Comparison of ENCODE assay signal across 8 cellular contexts in the genomic region with DNA sequence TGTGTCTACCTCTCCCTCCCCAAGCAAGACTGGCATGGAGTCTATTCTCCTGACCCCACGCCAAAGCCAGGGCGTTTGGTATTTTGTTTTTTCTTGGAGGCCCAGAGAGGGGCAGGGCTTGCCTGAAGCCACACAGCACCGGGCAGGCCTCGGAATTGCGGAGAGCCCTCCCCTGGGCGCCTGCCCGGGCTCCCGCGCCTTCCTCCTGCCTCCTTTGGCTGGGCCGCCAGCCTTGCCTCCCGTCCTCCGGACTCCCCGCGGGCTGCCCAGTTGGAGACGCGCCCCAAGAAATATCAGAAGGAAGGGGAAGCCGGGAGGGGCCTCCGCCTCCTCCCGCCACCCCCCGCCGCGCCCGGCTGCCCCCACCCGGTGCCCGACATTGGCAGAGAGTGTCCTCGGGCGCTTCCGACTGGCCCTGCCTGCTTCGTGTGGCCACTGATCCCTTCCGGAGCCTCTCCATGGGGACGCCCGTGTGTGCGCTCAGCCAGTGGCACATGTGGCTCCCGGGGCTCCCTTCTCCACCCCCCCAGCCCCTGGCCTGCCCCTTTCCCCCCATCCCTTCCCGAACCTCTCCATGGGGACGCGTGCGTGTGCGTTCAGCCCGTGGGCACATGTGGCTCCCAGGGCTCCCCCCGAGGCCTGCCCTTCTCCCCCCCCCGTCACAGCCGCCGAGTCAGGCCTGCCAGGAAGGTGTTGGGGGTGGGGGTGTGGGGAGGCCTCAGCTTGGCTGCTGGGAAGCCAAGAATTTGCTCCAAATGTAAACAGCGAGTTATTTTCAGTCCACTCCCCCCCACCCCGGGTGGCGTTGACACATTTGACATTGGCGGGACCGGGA. TPM values are rescaled to one million over a fixed set of nuclear protein-coding genes. Genes with fewer than 3 reads are reported as not detected.
DNase-seq lines count a peak whose midpoint lies in the region; ATAC-seq and TF ChIP-seq lines count a peak whose summit lies in the region.

No MANE protein-coding gene starts in this region.

- no peaks in the 10 kb centered on the region for H3K9me3 Mint-ChIP-seq in Caco-2 (ENCODE audit: unreplicated experiment)

- TF ChIP-seq CTCF in epithelial cell of proximal tubule (conservative IDR thresholded peaks at IDR 0.05; ENCODE audit: low read depth, low read length) (no peak), upper lobe of right lung (IDR thresholded peaks at IDR 0.05) (no peak), Caco-2 (IDR thresholded peaks at IDR 0.05; ENCODE audit: insufficient read depth in 1 of 2, low read depth in 1 of 2, low read length in 1 of 2, severe bottlenecking in 1 of 2, unreplicated experiment in 1 of 2) (no peak)

- H3K9me3 ChIP-seq in upper lobe of right lung (no peaks in the 10 kb centered on the region), Caco-2 (no peaks in the 10 kb centered on the region)

- no peaks in the 10 kb centered on the region for H3K4me1 Mint-ChIP-seq in Caco-2 (ENCODE audit: low read depth, unreplicated experiment)

- peak overlapping the region; percentile 99 for H3K27ac ChIP-seq in upper lobe of right lung

- H3K36me3 Mint-ChIP-seq in Caco-2 (ENCODE audit: insufficient read depth, unreplicated experiment) = no peaks in the 10 kb centered on the region

- H3K4me1 ChIP-seq in upper lobe of right lung (peaks cover 28% of the 10 kb centered on the region), Caco-2 (no peaks in the 10 kb centered on the region)

- peak overlapping the region; percentile 4 for H3K4me3 ChIP-seq in epithelial cell of proximal tubule (ENCODE audit: low read depth, low read length)
- H3K4me3 ChIP-seq in upper lobe of right lung = peak overlapping the region; percentile 43
- no peak overlapping the region for H3K4me3 ChIP-seq in Caco-2 (ENCODE audit: low read depth, low read length)

- H3K27me3 ChIP-seq in upper lobe of right lung (no peaks in the 10 kb centered on the region), Caco-2 (replicated peaks; ENCODE audit: control insufficient read depth, insufficient read depth, low read length) (no peaks in the 10 kb centered on the region)

- ATAC-seq in upper lobe of right lung = peak; percentile 87
- no peak for ATAC-seq in HG02970 (IDR thresholded peaks at IDR 0.05; ENCODE audit: low FRiP score, unreplicated experiment)

- POLR2A ChIA-PET in Caco-2 (lab: Charles Lee) = no interaction called here

- no peak overlapping the region for H3K4me3 Mint-ChIP-seq in Caco-2 (ENCODE audit: unreplicated experiment)

- H3K27ac Mint-ChIP-seq in Caco-2 (ENCODE audit: unreplicated experiment) = no peak overlapping the region

- BruUV-seq in Caco-2 (replicated peaks; lab: Mats Ljungman, UMichigan) = no TSS peak

- H3K27me3 Mint-ChIP-seq in Caco-2 (ENCODE audit: insufficient read depth, unreplicated experiment) = peaks cover 3% of the 10 kb centered on the region

- peak; percentile 84 for DNase-seq in NCI-H446 treated with DMSO at 0.1 percent for 48 hours (lab: John Stamatoyannopoulos, UW)
- DNase-seq in epithelial cell of proximal tubule (ENCODE audit: low read depth) = no peak
- peak; percentile 62 for DNase-seq in middle frontal gyrus (ENCODE audit: extremely low spot score, low spot score)
- peak; percentile 93 for DNase-seq in upper lobe of right lung
- no peak for DNase-seq in Caco-2
- no peak for DNase-seq in SKM-1 treated with dmso at 0.1 percent for 144 hours (lab: John Stamatoyannopoulos, UW; ENCODE audit: unreplicated experiment)
- no peak for DNase-seq in central memory CD4-positive, alpha-beta T cell

- CTCF ChIA-PET in Caco-2 (lab: Charles Lee) = no interaction called here

- intact Hi-C loops in upper lobe of right lung (cut with DNase I) (no loop called here), Caco-2 (cut with micrococcal nuclease; ENCODE audit: unreplicated experiment) (no loop called here)

- H3K36me3 ChIP-seq in upper lobe of right lung (no peaks in the 10 kb centered on the region), Caco-2 (ENCODE audit: control insufficient read depth, insufficient read depth, low read length) (no peaks in the 10 kb centered on the region)

RNA-seq across cellular contexts. Expression of gene NFIC, which starts 37.3 kb away (rescaled TPM):
- total RNA-seq in epithelial cell of proximal tubule = 16.8 and 31.2 TPM in 2 replicates
- 150 TPM for total RNA-seq in upper lobe of right lung
- 5.1 and 5.5 TPM in 2 replicates for total RNA-seq in Caco-2 (2022)

Comparison
In these comparisons a context has a peak if more than half of its experiments do, and no peak if none do; other contexts are left out.
1. DNase-seq: peak in NCI-H446 treated with DMSO at 0.1 percent for 48 hours (single experiment), middle frontal gyrus (single experiment) and upper lobe of right lung (single experiment); none in epithelial cell of proximal tubule (single experiment), Caco-2 (0 of 2), SKM-1 treated with dmso at 0.1 percent for 144 hours (single experiment) and central memory CD4-positive, alpha-beta T cell (single experiment).